In genomic region chr17:40218006-40218739, GRCh38 we compare ENCODE assay signal across 8 cellular contexts. TPM values are rescaled to one million over a fixed set of nuclear protein-coding genes. Genes with fewer than 3 reads are reported as not detected.
DNase-seq lines count a peak whose midpoint lies in the region; ATAC-seq, FAIRE-seq and TF ChIP-seq lines count a peak whose summit lies in the region.

No MANE protein-coding gene starts in this region.

- H3F3A ChIP-seq in SU-DHL-6 (ENCODE audit: insufficient read depth): 0 out of 2 replicates have a peak, but pooled peaks cover 4% of the 10 kb centered on the region

- no peaks in the 10 kb centered on the region for H4K20me1 ChIP-seq in SU-DHL-6 (ENCODE audit: low read depth, low read length)

- peak overlapping the region; percentile 76 for H3K4me2 ChIP-seq in SU-DHL-6 (ENCODE audit: low read depth, low read length, poor library complexity, severe bottlenecking)

- H3K36me3 ChIP-seq in H7 (replicated peaks; ENCODE audit: control insufficient read depth, insufficient read depth, low read length) (no peaks in the 10 kb centered on the region), SU-DHL-6 (ENCODE audit: low read length) (no peaks in the 10 kb centered on the region), gastrocnemius medialis (no peaks in the 10 kb centered on the region), small intestine (ENCODE audit: control insufficient read depth in 2 of 2, insufficient read depth in 2 of 2, low read length in 2 of 2) (no peaks in the 10 kb centered on the region)

- ATAC-seq in esophagus mucosa (peak; percentile 30), gastrocnemius medialis (no peak), GM18861 (IDR thresholded peaks at IDR 0.05; ENCODE audit: unreplicated experiment) (no peak), GM19351 (IDR thresholded peaks at IDR 0.05; ENCODE audit: unreplicated experiment) (no peak)

- peak overlapping the region; percentile 84 for H2AFZ ChIP-seq in SU-DHL-6 (ENCODE audit: low read depth, low read length, severe bottlenecking)

- H3K4me3 ChIP-seq in H7 (ENCODE audit: insufficient read depth, low read depth, low read length) (peak overlapping the region; percentile 73), SU-DHL-6 (ENCODE audit: insufficient read depth, low read length, poor library complexity, severe bottlenecking) (peak overlapping the region; percentile 100), gastrocnemius medialis (peak overlapping the region in 3 of 4 donors; percentile 81 to 94 (median 90)), small intestine (ENCODE audit: low read depth in 1 of 2, low read length in 2 of 2) (no peak overlapping the region)

- DNase-seq in H7 (no peak), gastrocnemius medialis (no peak), small intestine (no peak), NOMO-1 (lab: John Stamatoyannopoulos, UW; ENCODE audit: unreplicated experiment in 2 of 2) (no peak)

- no peak for FAIRE-seq in small intestine (lab: Jason Lieb, UNC)

- H3K9me2 ChIP-seq in SU-DHL-6 (replicated peaks; ENCODE audit: insufficient read depth, low read length): no peaks in the 10 kb centered on the region

- peak overlapping the region; percentile 76 for H3K9ac ChIP-seq in SU-DHL-6 (ENCODE audit: low read length)

- H3K27me3 ChIP-seq in H7 (ENCODE audit: control insufficient read depth, insufficient read depth, low read length) (no peaks in the 10 kb centered on the region), SU-DHL-6 (ENCODE audit: low read length) (no peaks in the 10 kb centered on the region), gastrocnemius medialis (no peaks in the 10 kb centered on the region), small intestine (ENCODE audit: control insufficient read depth in 2 of 2, insufficient read depth in 2 of 2, low read length in 2 of 2) (no peaks in the 10 kb centered on the region)

- intact Hi-C loops in gastrocnemius medialis (cut with DNase I; ENCODE audit: low total_unique reads): loop anchor here (5.0 kb wide), 1 partner anchor 69 kb away; the partner anchor contains the start of gene CDC6

- peaks cover 0 to 12% of the 10 kb centered on the region in 2 donors for H3K4me1 ChIP-seq in gastrocnemius medialis
- no peaks in the 10 kb centered on the region for H3K4me1 ChIP-seq in small intestine (ENCODE audit: control insufficient read depth in 2 of 2, insufficient read depth in 1 of 2, low read depth in 1 of 2, low read length in 1 of 2)

- in situ Hi-C loops in gastrocnemius medialis (cut with MboI; ENCODE audit: low sequenced_read_pairs in 4 of 4): loop anchor here in 1 of 4 donors (25.0 kb wide), 1 partner anchor 144 kb away; the partner anchor contains the start of gene GJD3

- H3K27ac ChIP-seq in SU-DHL-6 (ENCODE audit: low read depth, low read length): no peak overlapping the region
- peak overlapping the region in 1 of 4 donors; percentile 94 for H3K27ac ChIP-seq in gastrocnemius medialis
- H3K27ac ChIP-seq in small intestine (ENCODE audit: low read depth in 1 of 2, low read length in 1 of 2): peak overlapping the region in 1 of 2 donors; percentile 94

- H3K79me2 ChIP-seq in SU-DHL-6 (ENCODE audit: insufficient read depth, low read length): peaks cover 23% of the 10 kb centered on the region

- no peaks in the 10 kb centered on the region for H3K9me3 ChIP-seq in SU-DHL-6 (ENCODE audit: insufficient read depth, low read length)
- no peaks in the 10 kb centered on the region for H3K9me3 ChIP-seq in gastrocnemius medialis
- no peaks in the 10 kb centered on the region for H3K9me3 ChIP-seq in small intestine (ENCODE audit: control insufficient read depth, low read depth)

- TF ChIP-seq POLR2A in gastrocnemius medialis (IDR thresholded peaks at IDR 0.05): no peak

- 78 to 81% (median 80%) methylated on average over 7 of the region's 7 CpGs for WGBS in small intestine, 3 donors

- TF ChIP-seq CTCF in SU-DHL-6 (IDR thresholded peaks at IDR 0.05; ENCODE audit: insufficient read depth, low read length, poor library complexity, severe bottlenecking) (no peak), gastrocnemius medialis (IDR thresholded peaks at IDR 0.05 in 4 of 5, conservative IDR thresholded peaks at IDR 0.05 in 1 of 5) (no peak)

RNA-seq across cellular contexts. Expression of gene WIPF2, which starts 0.9 kb away (rescaled TPM):
- total RNA-seq in H7 (2014; rRNA removed; shearing (Covaris generic)): 3.7 and 5.4 TPM in 2 replicates
- 27.2 TPM for total RNA-seq in esophagus mucosa
- 1 to 10 TPM; 4.6 to 6.2 (median 5.4) TPM for total RNA-seq in gastrocnemius medialis
- 10 to 100 TPM; 12.5 to 14.1 (median 13.9) TPM for polyA plus RNA-seq in small intestine

RNA-seq across cellular contexts. Expression of gene RAPGEFL1, which starts 40.9 kb away (rescaled TPM):
- 3.9 and 5.4 TPM in 2 replicates for total RNA-seq in H7 (2014; rRNA removed; shearing (Covaris generic))
- 112 TPM for total RNA-seq in esophagus mucosa
- total RNA-seq in gastrocnemius medialis: 1 to 10 TPM; 1.8 to 5.8 (median 5.2) TPM
- polyA plus RNA-seq in small intestine: 100 to 1,000 TPM in 1 of 3 donors, 10 to 100 TPM in 2; 37.2 to 121 (median 78.6) TPM

Comparison
In these comparisons a context has a peak if more than half of its experiments do, and no peak if none do; other contexts are left out.
1. H3K4me3 ChIP-seq: peak in H7 (single experiment), SU-DHL-6 (single experiment) and gastrocnemius medialis (3 of 4); none in small intestine (0 of 2).
2. RNA of gene RAPGEFL1, which starts 40.9 kb away (total RNA-seq): 112 TPM in esophagus mucosa (single experiment); 1.8 to 5.8 TPM in gastrocnemius medialis and 3.9 to 5.4 TPM in H7; every median in the first group is over 10 times any median in the second.